ENCODE assay signal across 8 cellular contexts in genomic region chr15:77418341-77419049, GRCh38. TPM values are rescaled to one million over a fixed set of nuclear protein-coding genes. Genes with fewer than 3 reads are reported as not detected.
DNase-seq lines count a peak whose midpoint lies in the region; ATAC-seq and TF ChIP-seq lines count a peak whose summit lies in the region.

No MANE protein-coding gene starts in this region.

- H3K9me3 ChIP-seq in WERI-Rb-1 (ENCODE audit: severe bottlenecking), result no peaks in the 10 kb centered on the region
- H3K9me3 ChIP-seq in right cardiac atrium (ENCODE audit: control insufficient read depth, low read length), result no peaks in the 10 kb centered on the region
- no peaks in the 10 kb centered on the region for H3K9me3 ChIP-seq in skeletal muscle tissue (ENCODE audit: control insufficient read depth in 3 of 3, low read length in 3 of 3)

- H3K4me1 Mint-ChIP-seq in GM23338, result peaks cover 31% of the 10 kb centered on the region

- H3K4me1 ChIP-seq in GM23338 (ENCODE audit: insufficient read depth) (peaks cover 44% of the 10 kb centered on the region), right cardiac atrium (ENCODE audit: control insufficient read depth, insufficient read depth, low read length) (peaks cover 4% of the 10 kb centered on the region), skeletal muscle tissue (ENCODE audit: control insufficient read depth in 3 of 3, insufficient read depth in 3 of 3, low read length in 3 of 3) (peaks cover 7 to 29% (median 29%) of the 10 kb centered on the region in 3 donors)

- H3K4me3 Mint-ChIP-seq in GM23338, result peak overlapping the region; percentile 93

- TF ChIP-seq CTCF in GM23338 (conservative IDR thresholded peaks at IDR 0.05; ENCODE audit: low read depth in 2 of 2) (no peak), WERI-Rb-1 (IDR thresholded peaks at IDR 0.05; ENCODE audit: low read depth, low read length) (no peak)

- H3K36me3 Mint-ChIP-seq in GM23338 (ENCODE audit: low read depth), result peaks cover 3% of the 10 kb centered on the region; the same call in 1 of the 3 replicates

- peak overlapping the region; percentile 84 to 95 (median 87) for H3K9ac ChIP-seq in skeletal muscle tissue (ENCODE audit: low read depth in 1 of 3, low read length in 3 of 3)

- no peaks in the 10 kb centered on the region for H3F3A ChIP-seq in GM23338 (replicated peaks; ENCODE audit: low read depth)

- no peaks in the 10 kb centered on the region; the same call in 2 of the 3 replicates for H3K9me3 Mint-ChIP-seq in GM23338

- H3K79me2 ChIP-seq in GM23338 (replicated peaks; ENCODE audit: insufficient read depth), result peaks cover 80% of the 10 kb centered on the region

- H3K27me3 Mint-ChIP-seq in GM23338 (ENCODE audit: insufficient read depth, low read depth, poor library complexity), result peaks cover 11% of the 10 kb centered on the region

- no peak overlapping the region for H3K27ac ChIP-seq in GM23338 (ENCODE audit: low read depth)
- H3K27ac ChIP-seq in WERI-Rb-1, result no peak overlapping the region
- peak overlapping the region; percentile 26 for H3K27ac ChIP-seq in right cardiac atrium (ENCODE audit: low read length)
- peak overlapping the region; percentile 98 for H3K27ac ChIP-seq in skeletal muscle tissue (ENCODE audit: low read depth, low read length)

- peaks cover 20% of the 10 kb centered on the region; the same call in 1 of the 2 replicates for H4K20me1 ChIP-seq in GM23338 (replicated peaks; ENCODE audit: insufficient read depth)

- peak overlapping the region; percentile 63 for H3K4me3 ChIP-seq in GM23338
- peak overlapping the region; percentile 96 for H3K4me3 ChIP-seq in WERI-Rb-1 (ENCODE audit: low read depth, low read length)
- peak overlapping the region; percentile 87 for H3K4me3 ChIP-seq in right cardiac atrium (ENCODE audit: low read length)
- peak overlapping the region; percentile 84 to 87 (median 86) for H3K4me3 ChIP-seq in skeletal muscle tissue (ENCODE audit: low read length in 3 of 3)

- H3K4me2 ChIP-seq in GM23338, result peak overlapping the region; percentile 89

- H3K27ac Mint-ChIP-seq in GM23338, result peak overlapping the region; percentile 68; the same call in 1 of the 2 replicates

- H2AFZ ChIP-seq in GM23338, result no peak overlapping the region

- 13% methylated on average over 9 of the region's 9 CpGs for WGBS in right cardiac atrium

- no peaks in the 10 kb centered on the region for H3K36me3 ChIP-seq in GM23338 (ENCODE audit: insufficient read depth)
- H3K36me3 ChIP-seq in WERI-Rb-1, result no peaks in the 10 kb centered on the region
- H3K36me3 ChIP-seq in skeletal muscle tissue (ENCODE audit: control insufficient read depth in 3 of 3, insufficient read depth in 3 of 3, low read length in 3 of 3), result no peaks in the 10 kb centered on the region

- intact Hi-C loops in right cardiac atrium (cut with DNase I), result loop anchor here in 1 of 4 donors (10.0 kb wide), 1 partner anchor 234 kb away; no protein-coding TSS in a partner anchor

- DNase-seq in GM23338 (ENCODE audit: low spot score), result no peak
- no peak for DNase-seq in WERI-Rb-1
- no peak for DNase-seq in right cardiac atrium
- no peak for DNase-seq in NCI-H2081 treated with DMSO at 0.1 percent for 48 hours (lab: John Stamatoyannopoulos, UW)

- ATAC-seq in GM23338 (no peak), right cardiac atrium (no peak), HG03457 (IDR thresholded peaks at IDR 0.05; ENCODE audit: unreplicated experiment) (no peak), GM21447 (IDR thresholded peaks at IDR 0.05; ENCODE audit: unreplicated experiment) (no peak), HG03460 (IDR thresholded peaks at IDR 0.05; ENCODE audit: unreplicated experiment) (no peak)

- no peaks in the 10 kb centered on the region for H3K9me2 ChIP-seq in GM23338 (ENCODE audit: insufficient read depth)

- H3K27me3 ChIP-seq in GM23338 (ENCODE audit: insufficient read depth) (peaks cover 17% of the 10 kb centered on the region), WERI-Rb-1 (ENCODE audit: insufficient read depth, low read depth, severe bottlenecking) (no peaks in the 10 kb centered on the region), right cardiac atrium (ENCODE audit: control insufficient read depth, insufficient read depth) (no peaks in the 10 kb centered on the region), skeletal muscle tissue (ENCODE audit: control insufficient read depth in 3 of 3, insufficient read depth in 3 of 3, low read length in 3 of 3) (no peaks in the 10 kb centered on the region)

TF ChIP-seq in GM23338, 12 proteins besides CTCF, POLR2A, EP300 and RAD21:
- no peak for TF ChIP-seq ZNF462 (CRISPR knock-in tag; IDR thresholded peaks at IDR 0.05)

RNA-seq across cellular contexts. Expression of gene PEAK1, which starts 1.4 kb away (rescaled TPM):
- total RNA-seq in GM23338 (2014; rRNA removed; shearing (Covaris generic)), result 22.8 and 34.1 TPM in 2 replicates
- polyA plus RNA-seq in GM23338 (2016; fragmentation: Nextera tagmentation; extraction: Ambion mirVana), result 5.6 and 7.8 TPM in 2 replicates
- 10 to 100 TPM; 71.7 to 97.3 (median 91.3) TPM for total RNA-seq in right cardiac atrium
- polyA plus RNA-seq in right cardiac atrium, result 13.8 TPM
- 60.0 TPM for total RNA-seq in skeletal muscle tissue

RNA-seq across cellular contexts. Expression of gene HMG20A, which starts 2.2 kb away (rescaled TPM):
- 49.3 and 57.8 TPM in 2 replicates for total RNA-seq in GM23338 (2014; rRNA removed; shearing (Covaris generic))
- 12.2 and 17.8 TPM in 2 replicates for polyA plus RNA-seq in GM23338 (2016; fragmentation: Nextera tagmentation; extraction: Ambion mirVana)
- total RNA-seq in right cardiac atrium, result 10 to 100 TPM; 39.3 to 51.9 (median 43.8) TPM
- polyA plus RNA-seq in right cardiac atrium, result 20.4 TPM
- 30.3 TPM for total RNA-seq in skeletal muscle tissue

Comparison
In these comparisons a context has a peak if more than half of its experiments do, and no peak if none do; other contexts are left out.
1. H3K27ac ChIP-seq: peak in right cardiac atrium (single experiment) and skeletal muscle tissue (single experiment); none in GM23338 (single experiment) and WERI-Rb-1 (single experiment).
2. Peak in every context shown above with its lines, with median percentiles within 50 percentile points of each other: H3K4me3 ChIP-seq.